ENCODE assay signal across 8 cellular contexts in genomic region chr12:34022079-34022830, GRCh38. TPM values are rescaled to one million over a fixed set of nuclear protein-coding genes. Genes with fewer than 3 reads are reported as not detected.
DNase-seq lines count a peak whose midpoint lies in the region; ATAC-seq and TF ChIP-seq lines count a peak whose summit lies in the region.

TSS of gene ALG10 (plus strand) at chr12:34022496. CDS start at chr12:34022600, 104 bp downstream.

- intact Hi-C loops in left ventricle myocardium inferior (cut with micrococcal nuclease): loop anchor here (5.0 to 10.0 kb wide), 2 partner anchors 1077 to 1265 kb away; partner anchors contain the start of gene YARS2

- H3K27ac ChIP-seq in left ventricle myocardium inferior (replicated peaks) (peak within 1 kb of the TSS; percentile 89), urinary bladder (ENCODE audit: low read depth) (peak within 1 kb of the TSS; percentile 30)

- no peaks in the 10 kb centered on the region for H3K9me3 ChIP-seq in left ventricle myocardium inferior (replicated peaks)

- peak; percentile 60 for TF ChIP-seq CTCF in GM13977 (IDR thresholded peaks at IDR 0.05; ENCODE audit: extremely low read depth, insufficient read depth, missing control alignments)
- peak; percentile 84 for TF ChIP-seq CTCF in left ventricle myocardium inferior (IDR thresholded peaks at IDR 0.05; ENCODE audit: borderline replicate concordance)
- TF ChIP-seq CTCF in progenitor cell of endocrine pancreas (IDR thresholded peaks at IDR 0.05; ENCODE audit: unreplicated experiment): peak; percentile 81

- under 1% methylated on average over 44 of the region's 44 CpGs for WGBS in urinary bladder

- H3K9me3 Mint-ChIP-seq in T-helper 1 cell treated with Interleukin-12 subunit alpha and Interleukin-12 subunit beta and Interleukin-4 antibody, amounts not matched to agents 30 μg/mL and 1 μg/mL, for 36 hours: no peaks in the 10 kb centered on the region
- no peaks in the 10 kb centered on the region for H3K9me3 Mint-ChIP-seq in progenitor cell of endocrine pancreas (ENCODE audit: low read depth)

- peaks cover 24% of the 10 kb centered on the region for H3K4me1 ChIP-seq in left ventricle myocardium inferior
- no peaks in the 10 kb centered on the region for H3K4me1 ChIP-seq in urinary bladder (ENCODE audit: insufficient read depth)

- H3K27me3 ChIP-seq in left ventricle myocardium inferior (ENCODE audit: low read depth): no peaks in the 10 kb centered on the region

- DNase-seq in GM13977 (ENCODE audit: low spot score) (peak; percentile 73), NCI-H1694 (lab: John Stamatoyannopoulos, UW) (peak; percentile 99), amygdala (lab: John Stamatoyannopoulos, UW) (peak; percentile 34 to 97 (median 93)), left ventricle myocardium inferior (peak; percentile 94), progenitor cell of endocrine pancreas (ENCODE audit: low spot score, unreplicated experiment) (peak; percentile 93)

- peaks cover 2% of the 10 kb centered on the region for H3K36me3 Mint-ChIP-seq in T-helper 1 cell treated with Interleukin-12 subunit alpha and Interleukin-12 subunit beta and Interleukin-4 antibody, amounts not matched to agents 30 μg/mL and 1 μg/mL, for 36 hours (ENCODE audit: low read depth)
- peaks cover 3% of the 10 kb centered on the region for H3K36me3 Mint-ChIP-seq in progenitor cell of endocrine pancreas (ENCODE audit: insufficient read depth)

- H3K36me3 ChIP-seq in left ventricle myocardium inferior (peaks cover 10% of the 10 kb centered on the region), urinary bladder (ENCODE audit: insufficient read depth) (no peaks in the 10 kb centered on the region)

- peak; percentile 99 for ATAC-seq in HG02884 (IDR thresholded peaks at IDR 0.05; ENCODE audit: unreplicated experiment)

- H3K4me3 ChIP-seq in left ventricle myocardium inferior (peak within 1 kb of the TSS; percentile 87), urinary bladder (ENCODE audit: low read depth, low read length) (peak within 1 kb of the TSS; percentile 47)

- in situ Hi-C loops in GM13977 (cut with MboI; ENCODE audit: low pct_unique_long_range_greater_than_20kb, low sequenced_read_pairs, unreplicated experiment): loop anchor here (10.0 to 25.0 kb wide), 2 partner anchors 1267 to 1560 kb away; partner anchors contain the start of gene YARS2

- H3K4me3 Mint-ChIP-seq in T-helper 1 cell treated with Interleukin-12 subunit alpha and Interleukin-12 subunit beta and Interleukin-4 antibody, amounts not matched to agents 30 μg/mL and 1 μg/mL, for 36 hours: peak within 1 kb of the TSS; percentile 97
- H3K4me3 Mint-ChIP-seq in progenitor cell of endocrine pancreas (ENCODE audit: low read depth): peak within 1 kb of the TSS; percentile 90

- peaks cover 18% of the 10 kb centered on the region for H3K4me1 Mint-ChIP-seq in T-helper 1 cell treated with Interleukin-12 subunit alpha and Interleukin-12 subunit beta and Interleukin-4 antibody, amounts not matched to agents 30 μg/mL and 1 μg/mL, for 36 hours (ENCODE audit: low read depth)
- peaks cover 18% of the 10 kb centered on the region for H3K4me1 Mint-ChIP-seq in progenitor cell of endocrine pancreas (ENCODE audit: low read depth)

- H3K27me3 Mint-ChIP-seq in T-helper 1 cell treated with Interleukin-12 subunit alpha and Interleukin-12 subunit beta and Interleukin-4 antibody, amounts not matched to agents 30 μg/mL and 1 μg/mL, for 36 hours (ENCODE audit: low read depth): no peaks in the 10 kb centered on the region
- H3K27me3 Mint-ChIP-seq in progenitor cell of endocrine pancreas: no peaks in the 10 kb centered on the region

- peak within 1 kb of the TSS; percentile 94 for H3K27ac Mint-ChIP-seq in T-helper 1 cell treated with Interleukin-12 subunit alpha and Interleukin-12 subunit beta and Interleukin-4 antibody, amounts not matched to agents 30 μg/mL and 1 μg/mL, for 36 hours
- H3K27ac Mint-ChIP-seq in progenitor cell of endocrine pancreas: peak within 1 kb of the TSS; percentile 99

RNA-seq across cellular contexts. Expression of gene ALG10, which starts in this region (rescaled TPM):
- total RNA-seq in left ventricle myocardium inferior (3.9 TPM), progenitor cell of endocrine pancreas (21.6 and 23.6 TPM in 2 replicates), urinary bladder (23.4 TPM)
- polyA plus RNA-seq in urinary bladder: 1.9 TPM

Comparison
In these comparisons a context has a peak if more than half of its experiments do, and no peak if none do; other contexts are left out.
1. Peak in every context shown above with its lines: DNase-seq, ATAC-seq, H3K4me3 ChIP-seq and H3K27ac ChIP-seq.